ENCODE assay signal across 22 cellular contexts in genomic region chr12:102462803-102463499, GRCh38. TPM values are rescaled to one million over a fixed set of nuclear protein-coding genes. Genes with fewer than 3 reads are reported as not detected.
DNase-seq lines count a peak whose midpoint lies in the region; ATAC-seq, FAIRE-seq and TF ChIP-seq lines count a peak whose summit lies in the region.
"Had no signal": no experiment of that assay in that cellular context is flagged by ENCODE, and none has a peak within 500 bp of the region (broad histone marks: within the 10 kb centered on the region; RNA-seq: fewer than 3 reads in every experiment).

No MANE protein-coding gene starts in this region.

- H3K9me3 ChIP-seq in adipocyte (ENCODE audit: control insufficient read depth, low read length): no peaks in the 10 kb centered on the region
- H3K9me3 ChIP-seq: thyroid gland had no signal

- FAIRE-seq in D721Med (lab: Jason Lieb, UNC): peak; percentile 72
- FAIRE-seq: HTR-8/SVneo had no signal

- H3K36me3 ChIP-seq in adipocyte (ENCODE audit: control insufficient read depth, insufficient read depth, low read length, severe bottlenecking): no peaks in the 10 kb centered on the region
- H3K36me3 ChIP-seq: thyroid gland had no signal

- no peak for DNase-seq in D721Med (ENCODE audit: insufficient read length, low spot score)
- DNase-seq in adipocyte (ENCODE audit: low read depth): peak; percentile 90
- DNase-seq in fibroblast of peridontal ligament (ENCODE audit: extremely low read depth): peak; percentile 65
- DNase-seq in skeletal muscle cell (ENCODE audit: low read depth): peak; percentile 3
- DNase-seq in foreskin keratinocyte: no peak
- no peak for DNase-seq in NCI-H2107 (lab: John Stamatoyannopoulos, UW)
- no peak for DNase-seq in HPDE6-E6E7 (ENCODE audit: extremely low spot score)
- DNase-seq: activated CD4-positive, alpha-beta T cell treated with anti-CD3 and anti-CD28 coated beads, Interleukin-2, amount 50 U/mL, for 1 hour; activated CD8-positive, alpha-beta memory T cell treated with anti-CD3 and anti-CD28 coated beads, Interleukin-2, amount 50 U/mL, for 48 hours; activated effector memory CD4-positive, alpha-beta T cell treated with anti-CD3 and anti-CD28 coated beads, Interleukin-2, amount 50 U/mL, for 16 hours; AML-193; amniotic stem cell; DND-41; endodermal cell; midbrain; NCI-H69; T-cell; thyroid gland had no signal

- H3K27me3 ChIP-seq in adipocyte (replicated peaks; ENCODE audit: control insufficient read depth, insufficient read depth, low read length) (no peaks in the 10 kb centered on the region), foreskin keratinocyte (no peaks in the 10 kb centered on the region)
- H3K27me3 ChIP-seq: thyroid gland had no signal

- no peak overlapping the region for H3K27ac ChIP-seq in foreskin keratinocyte
- H3K27ac ChIP-seq: thyroid gland had no signal

- no peak overlapping the region for H3K9ac ChIP-seq in adipocyte (ENCODE audit: low read length)

- peak overlapping the region; percentile 2 for H3K4me3 ChIP-seq in adipocyte (ENCODE audit: low read length)
- no peak overlapping the region for H3K4me3 ChIP-seq in skeletal muscle cell (ENCODE audit: low read depth, low read length)
- H3K4me3 ChIP-seq: thyroid gland had no signal

- ATAC-seq in foreskin keratinocyte (no peak), GM19328 (IDR thresholded peaks at IDR 0.05; ENCODE audit: unreplicated experiment) (no peak)
- ATAC-seq: stimulated activated memory B cell treated with anti-CD40 and anti-IgM and Interleukin-4, amounts not matched to agents 10 μg/mL and 1 μg/mL and 100 μg/mL, for 72 hours; T-cell had no signal

- peaks cover 37% of the 10 kb centered on the region for H3K4me1 ChIP-seq in adipocyte (ENCODE audit: control insufficient read depth, insufficient read depth, low read length)
- H3K4me1 ChIP-seq in foreskin keratinocyte: no peaks in the 10 kb centered on the region

- TF ChIP-seq CTCF in D721Med (IDR thresholded peaks at IDR 0.05; ENCODE audit: insufficient read depth, missing control alignments) (no peak), foreskin keratinocyte (conservative IDR thresholded peaks at IDR 0.05) (no peak)

RNA-seq across cellular contexts. Expression of gene IGF1, which starts 17.4 kb away (rescaled TPM):
- total RNA-seq in foreskin keratinocyte: not detected in 2 replicates
- polyA plus RNA-seq in foreskin keratinocyte: not detected in 2 replicates
- total RNA-seq: endodermal cell had no signal
- polyA plus RNA-seq: neural cell had no signal

Comparison
In these comparisons a context has a peak if more than half of its experiments do, and no peak if none do; other contexts are left out.
1. DNase-seq: peak in adipocyte (single experiment), fibroblast of peridontal ligament (single experiment) and skeletal muscle cell (single experiment); none in D721Med (single experiment), foreskin keratinocyte (0 of 2), NCI-H2107 (single experiment) and HPDE6-E6E7 (single experiment).